ENCODE assay signal across 19 cellular contexts in the genomic region with DNA sequence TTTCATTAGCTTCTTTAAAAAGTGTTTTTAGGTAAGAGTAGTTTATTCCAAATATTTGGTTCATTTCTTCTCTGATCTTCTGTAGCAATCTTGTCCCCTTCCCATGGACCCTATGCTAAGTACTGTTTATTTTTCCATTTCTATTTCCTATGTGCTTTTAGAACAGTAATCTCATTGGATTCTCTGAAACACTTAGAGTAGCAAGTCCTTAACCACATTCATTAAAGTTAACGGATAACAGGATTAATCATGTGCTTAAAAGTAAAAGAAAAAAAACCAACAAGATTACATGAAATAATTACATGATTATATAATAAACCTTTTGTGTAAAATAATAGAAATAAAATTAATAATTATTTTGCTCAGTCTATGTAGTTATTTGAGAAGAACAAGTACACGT.
"Had no signal": no experiment of that assay in that cellular context is flagged by ENCODE, and none has a peak within 500 bp of the region (broad histone marks: within the 10 kb centered on the region; RNA-seq: fewer than 3 reads in every experiment).

No MANE protein-coding gene starts in this region.

- DNase-seq: activated CD4-positive, alpha-beta T cell treated with anti-CD3 and anti-CD28 coated beads for 36 hours; activated CD4-positive, alpha-beta T cell treated with anti-CD3 and anti-CD28 coated beads, Interleukin-2, amount 50 U/mL, for 48 hours; activated naive CD4-positive, alpha-beta T cell; activated naive CD8-positive, alpha-beta T cell treated with anti-CD3 and anti-CD28 coated beads for 36 hours; activated T-cell treated with anti-CD3 and anti-CD28 coated beads for 4 hours; body of pancreas; foreskin keratinocyte; glutamatergic neuron; hippocampal formation; retina; stimulated activated CD4-positive, alpha-beta T cell treated with anti-CD3 and anti-CD28 coated beads, Interleukin-12 subunit alpha, Interleukin-12 subunit beta, amount 100 ng/mL, for 4 hours; stimulated activated CD4-positive, alpha-beta T cell treated with anti-CD3 and anti-CD28 coated beads, Interleukin-2, amount 100 ng/mL, for 24 hours; stimulated activated naive CD4-positive, alpha-beta T cell treated with Interleukin-2 at 50 U/mL for 16 hours; thyroid gland had no signal

- H3K4me1 ChIP-seq: body of pancreas, foreskin keratinocyte, thyroid gland had no signal

- H3K36me3 ChIP-seq: thyroid gland had no signal

- H3K4me3 ChIP-seq: body of pancreas, lung, thyroid gland had no signal

- H3K27me3 ChIP-seq: body of pancreas, foreskin keratinocyte, thyroid gland had no signal

- H3K4me3 Mint-ChIP-seq: activated CD4-positive, alpha-beta T cell treated with anti-CD3 and anti-CD28 coated beads for 36 hours; activated naive CD8-positive, alpha-beta T cell treated with anti-CD3 and anti-CD28 coated beads for 36 hours; natural killer cell treated with Interleukin-12 subunit alpha and Interleukin-12 subunit beta and Interleukin-15 and Interleukin-18, amount 100 ng/mL, for 72 hours had no signal

- H3K9me3 ChIP-seq: body of pancreas, thyroid gland had no signal

- H3K36me3 Mint-ChIP-seq: activated naive CD8-positive, alpha-beta T cell treated with anti-CD3 and anti-CD28 coated beads for 36 hours; natural killer cell treated with Interleukin-12 subunit alpha and Interleukin-12 subunit beta and Interleukin-15 and Interleukin-18, amount 100 ng/mL, for 72 hours had no signal

- H3K27ac Mint-ChIP-seq: activated CD4-positive, alpha-beta T cell treated with anti-CD3 and anti-CD28 coated beads for 36 hours; activated naive CD8-positive, alpha-beta T cell treated with anti-CD3 and anti-CD28 coated beads for 36 hours; natural killer cell treated with Interleukin-12 subunit alpha and Interleukin-12 subunit beta and Interleukin-15 and Interleukin-18, amount 100 ng/mL, for 72 hours had no signal

- H3K27ac ChIP-seq: body of pancreas, foreskin keratinocyte, thyroid gland had no signal

- H3K4me1 Mint-ChIP-seq: activated CD4-positive, alpha-beta T cell treated with anti-CD3 and anti-CD28 coated beads for 36 hours; activated naive CD8-positive, alpha-beta T cell treated with anti-CD3 and anti-CD28 coated beads for 36 hours had no signal

- H3K27me3 Mint-ChIP-seq: activated naive CD8-positive, alpha-beta T cell treated with anti-CD3 and anti-CD28 coated beads for 36 hours; natural killer cell treated with Interleukin-12 subunit alpha and Interleukin-12 subunit beta and Interleukin-15 and Interleukin-18, amount 100 ng/mL, for 72 hours had no signal

- ATAC-seq: activated CD4-positive, alpha-beta T cell treated with anti-CD3 and anti-CD28 coated beads for 36 hours; body of pancreas; foreskin keratinocyte; left lobe of liver; natural killer cell treated with Interleukin-12 subunit alpha and Interleukin-12 subunit beta and Interleukin-15 and Interleukin-18, amount 100 ng/mL, for 72 hours had no signal

- FAIRE-seq: keratinocyte, TTC549 had no signal

- H3K9me3 Mint-ChIP-seq: activated naive CD8-positive, alpha-beta T cell treated with anti-CD3 and anti-CD28 coated beads for 36 hours; natural killer cell treated with Interleukin-12 subunit alpha and Interleukin-12 subunit beta and Interleukin-15 and Interleukin-18, amount 100 ng/mL, for 72 hours had no signal
